Comparison of ENCODE assay signal across 1 cellular context in the genomic region with DNA sequence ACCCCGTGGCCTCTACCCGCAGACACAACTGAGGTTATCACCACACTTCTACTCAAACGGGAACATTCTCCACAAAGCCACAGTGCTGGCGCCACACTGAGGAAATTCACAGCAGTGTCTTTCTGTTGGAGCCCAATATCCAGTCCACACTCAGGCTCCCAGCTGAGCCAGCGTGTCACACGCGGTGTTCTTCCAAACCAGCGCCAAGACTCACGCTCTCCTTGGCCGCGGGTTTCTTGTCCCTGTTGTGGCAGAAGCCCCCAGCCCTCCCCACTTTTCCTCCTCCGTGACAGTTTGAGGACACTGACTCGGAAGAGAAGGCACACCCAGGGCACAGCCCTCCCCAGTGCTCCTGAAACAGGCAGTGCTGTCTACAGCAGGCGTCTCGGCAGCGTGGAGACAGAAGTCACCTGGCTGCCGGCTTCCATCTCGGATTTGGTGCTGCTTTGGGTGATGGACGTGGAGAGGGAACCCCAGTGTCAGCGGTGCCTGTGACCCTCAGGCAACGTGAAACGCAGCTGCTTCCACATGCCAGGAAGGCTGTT.
TF ChIP-seq lines count a peak whose summit lies in the region.

No MANE protein-coding gene starts in this region.

TF ChIP-seq in K562, 482 proteins besides CTCF, POLR2A, EP300 and RAD21 (continued from another document):
- TF ChIP-seq, protein P1, sequence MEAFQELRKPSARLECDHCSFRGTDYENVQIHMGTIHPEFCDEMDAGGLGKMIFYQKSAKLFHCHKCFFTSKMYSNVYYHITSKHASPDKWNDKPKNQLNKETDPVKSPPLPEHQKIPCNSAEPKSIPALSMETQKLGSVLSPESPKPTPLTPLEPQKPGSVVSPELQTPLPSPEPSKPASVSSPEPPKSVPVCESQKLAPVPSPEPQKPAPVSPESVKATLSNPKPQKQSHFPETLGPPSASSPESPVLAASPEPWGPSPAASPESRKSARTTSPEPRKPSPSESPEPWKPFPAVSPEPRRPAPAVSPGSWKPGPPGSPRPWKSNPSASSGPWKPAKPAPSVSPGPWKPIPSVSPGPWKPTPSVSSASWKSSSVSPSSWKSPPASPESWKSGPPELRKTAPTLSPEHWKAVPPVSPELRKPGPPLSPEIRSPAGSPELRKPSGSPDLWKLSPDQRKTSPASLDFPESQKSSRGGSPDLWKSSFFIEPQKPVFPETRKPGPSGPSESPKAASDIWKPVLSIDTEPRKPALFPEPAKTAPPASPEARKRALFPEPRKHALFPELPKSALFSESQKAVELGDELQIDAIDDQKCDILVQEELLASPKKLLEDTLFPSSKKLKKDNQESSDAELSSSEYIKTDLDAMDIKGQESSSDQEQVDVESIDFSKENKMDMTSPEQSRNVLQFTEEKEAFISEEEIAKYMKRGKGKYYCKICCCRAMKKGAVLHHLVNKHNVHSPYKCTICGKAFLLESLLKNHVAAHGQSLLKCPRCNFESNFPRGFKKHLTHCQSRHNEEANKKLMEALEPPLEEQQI (IDR thresholded peaks at IDR 0.05), result no peak
- 0 out of 2 replicates have a peak, but pooled peaks have one; percentile 38 for TF ChIP-seq POLR2G (IDR thresholded peaks at IDR 0.05; ENCODE audit: low read depth, low read length)
- TF ChIP-seq MAZ (CRISPR knock-in tag; conservative IDR thresholded peaks at IDR 0.05 in 1 of 2, IDR thresholded peaks at IDR 0.05 in 1 of 2), result peak in 1 of 2 experiments; percentile 50; a peak in 1 of 4 replicates
- 0 out of 2 replicates have a peak, but pooled peaks have one; percentile 27 for TF ChIP-seq TARDBP (IDR thresholded peaks at IDR 0.05)
- TF ChIP-seq HNRNPLL (IDR thresholded peaks at IDR 0.05; ENCODE audit: low read depth, low read length, poor library complexity, severe bottlenecking), result peak; percentile 23
- TF ChIP-seq, protein P2, sequence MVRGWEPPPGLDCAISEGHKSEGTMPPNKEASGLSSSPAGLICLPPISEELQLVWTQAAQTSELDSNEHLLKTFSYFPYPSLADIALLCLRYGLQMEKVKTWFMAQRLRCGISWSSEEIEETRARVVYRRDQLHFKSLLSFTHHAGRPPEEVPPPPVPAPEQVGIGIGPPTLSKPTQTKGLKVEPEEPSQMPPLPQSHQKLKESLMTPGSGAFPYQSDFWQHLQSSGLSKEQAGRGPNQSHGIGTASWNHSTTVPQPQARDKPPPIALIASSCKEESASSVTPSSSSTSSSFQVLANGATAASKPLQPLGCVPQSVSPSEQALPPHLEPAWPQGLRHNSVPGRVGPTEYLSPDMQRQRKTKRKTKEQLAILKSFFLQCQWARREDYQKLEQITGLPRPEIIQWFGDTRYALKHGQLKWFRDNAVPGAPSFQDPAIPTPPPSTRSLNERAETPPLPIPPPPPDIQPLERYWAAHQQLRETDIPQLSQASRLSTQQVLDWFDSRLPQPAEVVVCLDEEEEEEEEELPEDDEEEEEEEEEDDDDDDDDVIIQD (CRISPR knock-in tag; IDR thresholded peaks at IDR 0.05), result no peak
- TF ChIP-seq ZNF431 (CRISPR knock-in tag; IDR thresholded peaks at IDR 0.05), result no peak
- TF ChIP-seq ATF1 (CRISPR knock-in tag; IDR thresholded peaks at IDR 0.05), result no peak
- TF ChIP-seq ATF1 (tag; IDR thresholded peaks at IDR 0.05), result peak; percentile 17; the same call in 1 of the 2 replicates
- TF ChIP-seq, protein P3, sequence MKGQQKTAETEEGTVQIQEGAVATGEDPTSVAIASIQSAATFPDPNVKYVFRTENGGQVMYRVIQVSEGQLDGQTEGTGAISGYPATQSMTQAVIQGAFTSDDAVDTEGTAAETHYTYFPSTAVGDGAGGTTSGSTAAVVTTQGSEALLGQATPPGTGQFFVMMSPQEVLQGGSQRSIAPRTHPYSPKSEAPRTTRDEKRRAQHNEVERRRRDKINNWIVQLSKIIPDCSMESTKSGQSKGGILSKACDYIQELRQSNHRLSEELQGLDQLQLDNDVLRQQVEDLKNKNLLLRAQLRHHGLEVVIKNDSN (CRISPR knock-in tag; IDR thresholded peaks at IDR 0.05), result 0 out of 2 replicates have a peak, but pooled peaks have one; percentile 41
- peak; percentile 46 for TF ChIP-seq RBFOX2 (IDR thresholded peaks at IDR 0.05; ENCODE audit: low read depth, low read length)
- TF ChIP-seq ZFP36 (IDR thresholded peaks at IDR 0.05; ENCODE audit: low read depth, low read length, partially characterized antibody), result peak; percentile 15
